1 cellular context compared by ENCODE assay signal in genomic region chrX:1480082-1480785, GRCh38.
TF ChIP-seq lines count a peak whose summit lies in the region.

No MANE protein-coding gene starts in this region.

TF ChIP-seq in GM12878, 131 proteins besides CTCF, POLR2A, EP300 and RAD21 (continued from another document):
- TF ChIP-seq ZNF687 (IDR thresholded peaks at IDR 0.05), result peak; percentile 24
- peak; percentile 22; the same call in 1 of the 2 replicates for TF ChIP-seq PKNOX1 (IDR thresholded peaks at IDR 0.05)
- TF ChIP-seq TCF7 (IDR thresholded peaks at IDR 0.05; ENCODE audit: borderline replicate concordance), result no peak
- peak; percentile 48; the same call in 1 of the 2 replicates for TF ChIP-seq ZNF384 (IDR thresholded peaks at IDR 0.05; ENCODE audit: borderline replicate concordance, low read depth, low read length)
- no peak for TF ChIP-seq NR2F1 (conservative IDR thresholded peaks at IDR 0.05)
- TF ChIP-seq RELB (IDR thresholded peaks at IDR 0.05; ENCODE audit: low read depth), result peak; percentile 29; the same call in 1 of the 2 replicates
- 0 out of 2 replicates have a peak, but pooled peaks have one; percentile 25 for TF ChIP-seq MLLT1 (IDR thresholded peaks at IDR 0.05)
- no peak for TF ChIP-seq HDGF (IDR thresholded peaks at IDR 0.05)
- no peak for TF ChIP-seq PML (IDR thresholded peaks at IDR 0.05; ENCODE audit: low read length)
- TF ChIP-seq YY1 (IDR thresholded peaks at IDR 0.05; ENCODE audit: low read depth, low read length), result 0 out of 2 replicates have a peak, but pooled peaks have one; percentile 9
- no peak for TF ChIP-seq IKZF1 (conservative IDR thresholded peaks at IDR 0.05)
- TF ChIP-seq CUX1 (IDR thresholded peaks at IDR 0.05; ENCODE audit: insufficient replicate concordance, low read depth, low read length), result no peak
- no peak for TF ChIP-seq HDAC2 (IDR thresholded peaks at IDR 0.05)
- 0 out of 2 replicates have a peak, but pooled peaks have one; percentile 15 for TF ChIP-seq ATF7 (IDR thresholded peaks at IDR 0.05; ENCODE audit: low read depth)
- 0 out of 4 replicates have a peak, but pooled peaks of 1 of the 2 experiments have one; percentile 10 for TF ChIP-seq BHLHE40 (IDR thresholded peaks at IDR 0.05; ENCODE audit: borderline replicate concordance in 1 of 2, low read depth in 2 of 2, low read length in 1 of 2)
- no peak for TF ChIP-seq SIX5 (IDR thresholded peaks at IDR 0.05; ENCODE audit: low read depth, low read length, severe bottlenecking)
- TF ChIP-seq SMARCA5 (IDR thresholded peaks at IDR 0.05), result no peak
- peak in 1 of 2 experiments; percentile 8; a peak in 1 of 4 replicates for TF ChIP-seq IKZF2 (IDR thresholded peaks at IDR 0.05)
- TF ChIP-seq MTA3 (IDR thresholded peaks at IDR 0.05; ENCODE audit: borderline replicate concordance, low read length), result no peak
- TF ChIP-seq ESRRA (IDR thresholded peaks at IDR 0.05; ENCODE audit: low read length), result no peak
